Comparison of ENCODE assay signal across 15 cellular contexts in genomic region chr2:207935991-207936370, GRCh38.
A peak's percentile ranks its signal among the peaks of the same experiment; 100 is the strongest.
DNase-seq lines count a peak whose midpoint lies in the region; ATAC-seq and TF ChIP-seq lines count a peak whose summit lies in the region.
"Had no signal": no experiment of that assay in that cellular context is flagged by ENCODE, and none has a peak within 500 bp of the region (broad histone marks: within the 10 kb centered on the region; RNA-seq: fewer than 3 reads in every experiment).

No MANE protein-coding gene starts in this region.

- intact Hi-C loops in Caco-2 (cut with micrococcal nuclease; ENCODE audit: unreplicated experiment), result loop anchor here (1.0 to 2.0 kb wide), 2 partner anchors 17 to 187 kb away; no protein-coding TSS in a partner anchor

- H3K9me3 ChIP-seq in Caco-2, result no peaks in the 10 kb centered on the region
- H3K9me3 ChIP-seq in liver (ENCODE audit: control insufficient read depth in 4 of 4, low read length in 3 of 4), result no peaks in the 10 kb centered on the region
- H3K9me3 ChIP-seq in subcutaneous abdominal adipose tissue (ENCODE audit: control insufficient read depth in 5 of 5, low read length in 5 of 5), result no peaks in the 10 kb centered on the region
- H3K9me3 ChIP-seq in HAP-1, result no peaks in the 10 kb centered on the region

- no peaks in the 10 kb centered on the region for H3K27me3 ChIP-seq in Caco-2 (replicated peaks; ENCODE audit: control insufficient read depth, insufficient read depth, low read length)
- H3K27me3 ChIP-seq in liver (ENCODE audit: control insufficient read depth in 4 of 4, insufficient read depth in 4 of 4, low read length in 3 of 4), result no peaks in the 10 kb centered on the region
- no peaks in the 10 kb centered on the region for H3K27me3 ChIP-seq in subcutaneous abdominal adipose tissue (ENCODE audit: control insufficient read depth in 5 of 5, insufficient read depth in 4 of 5, low read length in 5 of 5)
- H3K27me3 ChIP-seq in HAP-1 (ENCODE audit: low read depth), result no peaks in the 10 kb centered on the region

- H3K4me1 Mint-ChIP-seq in Caco-2 (ENCODE audit: low read depth, unreplicated experiment), result peaks cover 51% of the 10 kb centered on the region
- H3K4me1 Mint-ChIP-seq: B cell had no signal

- no peaks in the 10 kb centered on the region for H3K9me3 Mint-ChIP-seq in Caco-2 (ENCODE audit: unreplicated experiment)
- H3K9me3 Mint-ChIP-seq: CD4-positive, alpha-beta T cell had no signal

- H3K4me1 ChIP-seq in Caco-2, result peaks cover 73% of the 10 kb centered on the region
- peaks cover 2 to 21% (median 7%) of the 10 kb centered on the region in 4 donors for H3K4me1 ChIP-seq in liver (ENCODE audit: control insufficient read depth in 4 of 4, insufficient read depth in 4 of 4, low read length in 3 of 4)
- peaks cover 0 to 25% (median 21%) of the 10 kb centered on the region in 5 donors for H3K4me1 ChIP-seq in subcutaneous abdominal adipose tissue (ENCODE audit: control insufficient read depth in 5 of 5, insufficient read depth in 5 of 5, low read length in 5 of 5)
- no peaks in the 10 kb centered on the region for H3K4me1 ChIP-seq in HAP-1

- H3K9ac ChIP-seq in liver (ENCODE audit: low read depth in 1 of 2, low read length in 2 of 2) (peak overlapping the region in 1 of 2 donors; percentile 33), subcutaneous abdominal adipose tissue (ENCODE audit: low read length in 5 of 5) (peak overlapping the region in 1 of 5 donors; percentile 60)

- ATAC-seq in GM19397 (IDR thresholded peaks at IDR 0.05; ENCODE audit: unreplicated experiment), result no peak

- H3K36me3 ChIP-seq in Caco-2 (ENCODE audit: control insufficient read depth, insufficient read depth, low read length) (no peaks in the 10 kb centered on the region), liver (ENCODE audit: control insufficient read depth in 4 of 4, insufficient read depth in 3 of 4, low read depth in 1 of 4, low read length in 3 of 4) (no peaks in the 10 kb centered on the region), subcutaneous abdominal adipose tissue (ENCODE audit: control insufficient read depth in 5 of 5, insufficient read depth in 5 of 5, low read length in 5 of 5) (peaks cover 0 to under 1% (median 0%) of the 10 kb centered on the region in 5 donors), HAP-1 (replicated peaks) (no peaks in the 10 kb centered on the region)

- no peaks in the 10 kb centered on the region for H3K36me3 Mint-ChIP-seq in Caco-2 (ENCODE audit: insufficient read depth, unreplicated experiment)

- POLR2A ChIA-PET in Caco-2 (lab: Charles Lee), result interaction anchor here (0.9 to 1.1 kb wide), 4 partner anchors 17 to 188 kb away, joined by 3 to 10 read pairs (median 4); partner anchors contain the start of gene FZD5

- BruUV-seq in Caco-2 (replicated peaks; lab: Mats Ljungman, UMichigan), result no TSS peak

- no peaks in the 10 kb centered on the region for H3K27me3 Mint-ChIP-seq in Caco-2 (ENCODE audit: insufficient read depth, unreplicated experiment)
- H3K27me3 Mint-ChIP-seq: B cell; CD4-positive, alpha-beta T cell had no signal

- CTCF ChIA-PET in Caco-2 (lab: Charles Lee), result interaction anchor here (0.8 to 1.8 kb wide), 5 partner anchors 65 to 167 kb away, joined by 3 to 8 read pairs (median 4); partner anchors contain the start of gene FZD5

- no peak overlapping the region for H3K4me3 Mint-ChIP-seq in Caco-2 (ENCODE audit: unreplicated experiment)
- H3K4me3 Mint-ChIP-seq: B cell; CD4-positive, alpha-beta T cell had no signal

- H3K27ac ChIP-seq in liver (ENCODE audit: low read depth in 1 of 2, low read length in 2 of 2) (peak overlapping the region; percentile 80 to 86), subcutaneous abdominal adipose tissue (ENCODE audit: low read depth, low read length) (peak overlapping the region; percentile 31)

- DNase-seq in Caco-2, result peak; percentile 50 to 75
- DNase-seq in kidney glomerular epithelial cell (lab: John Stamatoyannopoulos, UW), result peak; percentile 20
- DNase-seq in HAP-1 (ENCODE audit: low spot score in 2 of 2), result no peak
- DNase-seq in A172 (ENCODE audit: low spot score), result no peak
- DNase-seq: 8988T; ACHN; C1 segment of cervical spinal cord; CD4-positive, alpha-beta T cell; DND-41; GDM1; IMR-90 had no signal

- in situ Hi-C loops in HAP-1 (cut with MboI; ENCODE audit: low sequenced_read_pairs), result no loop called here

- peak overlapping the region; percentile 72 for H3K27ac Mint-ChIP-seq in Caco-2 (ENCODE audit: unreplicated experiment)
- H3K27ac Mint-ChIP-seq: B cell; CD4-positive, alpha-beta T cell had no signal

- TF ChIP-seq CTCF in Caco-2 (IDR thresholded peaks at IDR 0.05; ENCODE audit: insufficient read depth in 1 of 2, low read depth in 1 of 2, low read length in 1 of 2, severe bottlenecking in 1 of 2, unreplicated experiment in 1 of 2), result no peak
- no peak for TF ChIP-seq CTCF in liver (IDR thresholded peaks at IDR 0.05; ENCODE audit: low read depth, low read length, missing input control)

- 57% methylated on average over 4 of the region's 4 CpGs for WGBS in liver

- TF ChIP-seq RAD21 in liver (IDR thresholded peaks at IDR 0.05), result no peak

- H3K4me3 ChIP-seq in Caco-2 (ENCODE audit: low read depth, low read length) (no peak overlapping the region), liver (ENCODE audit: low read depth in 1 of 3, low read length in 3 of 3) (no peak overlapping the region), subcutaneous abdominal adipose tissue (ENCODE audit: low read depth in 1 of 5, low read length in 5 of 5) (no peak overlapping the region), HAP-1 (no peak overlapping the region)

TF ChIP-seq in liver, 16 proteins besides CTCF, POLR2A, EP300 and RAD21:
- no peak for TF ChIP-seq NR2F2 (IDR thresholded peaks at IDR 0.05)
- TF ChIP-seq SP1 (IDR thresholded peaks at IDR 0.05), result peak; percentile 44
- no peak for TF ChIP-seq FOXA1 (IDR thresholded peaks at IDR 0.05)
- TF ChIP-seq MAX (IDR thresholded peaks at IDR 0.05), result peak; percentile 15
- TF ChIP-seq ATF3 (IDR thresholded peaks at IDR 0.05), result no peak
- no peak for TF ChIP-seq JUND (IDR thresholded peaks at IDR 0.05)
- TF ChIP-seq HNF4G (IDR thresholded peaks at IDR 0.05), result no peak
- TF ChIP-seq RXRA (IDR thresholded peaks at IDR 0.05), result peak; percentile 20 to 35
- peak; percentile 73 for TF ChIP-seq REST (IDR thresholded peaks at IDR 0.05)
- TF ChIP-seq TAF1 (conservative IDR thresholded peaks at IDR 0.05), result peak; percentile 64
- TF ChIP-seq HNF4A (conservative IDR thresholded peaks at IDR 0.05), result peak; percentile 63 to 78
- no peak for TF ChIP-seq ZBTB33 (IDR thresholded peaks at IDR 0.05)
- TF ChIP-seq FOXA2 (IDR thresholded peaks at IDR 0.05), result no peak
- TF ChIP-seq YY1 (IDR thresholded peaks at IDR 0.05), result peak; percentile 23
- no peak for TF ChIP-seq GABPA (IDR thresholded peaks at IDR 0.05 in 1 of 2, conservative IDR thresholded peaks at IDR 0.05 in 1 of 2)
- TF ChIP-seq EGR1 (IDR thresholded peaks at IDR 0.05; ENCODE audit: low read depth in 2 of 2), result no peak
TF ChIP-seq in liver: peak in this region for 7.

Comparison
In these comparisons a context has a peak if more than half of its experiments do, and no peak if none do; other contexts are left out.
1. DNase-seq: peak in Caco-2 (2 of 2) and kidney glomerular epithelial cell (single experiment); none in HAP-1 (0 of 2) and A172 (single experiment).